20 cellular contexts compared by ENCODE assay signal in genomic region chr22:49232319-49233067, GRCh38.
DNase-seq lines count a peak whose midpoint lies in the region; ATAC-seq and TF ChIP-seq lines count a peak whose summit lies in the region.
"Had no signal": no experiment of that assay in that cellular context is flagged by ENCODE, and none has a peak within 500 bp of the region (broad histone marks: within the 10 kb centered on the region; RNA-seq: fewer than 3 reads in every experiment).

No MANE protein-coding gene starts in this region.

- H2AFZ ChIP-seq in H9 (ENCODE audit: low read length), result no peak overlapping the region
- H2AFZ ChIP-seq: GM23248 had no signal

- CTCF ChIA-PET in activated naive CD4-positive, alpha-beta T cell treated with anti-CD3 and anti-CD28 coated beads, Interleukin-2, amount 10 ng/mL, durations not matched to agents 7 days and 5 days (lab: Charles Lee), result no interaction called here

- no peaks in the 10 kb centered on the region for H3K23me2 ChIP-seq in H9 (ENCODE audit: insufficient read length, low read depth, low read length, poor library complexity, severe bottlenecking)

- no peak overlapping the region for H3K4me3 ChIP-seq in suprapubic skin
- H3K4me3 ChIP-seq: GM23248, Peyer's patch had no signal

- TF ChIP-seq CTCF in H9 (conservative IDR thresholded peaks at IDR 0.05) (no peak), suprapubic skin (IDR thresholded peaks at IDR 0.05) (no peak)

- H3K9me3 ChIP-seq in H9 (ENCODE audit: control insufficient read depth, low read depth, low read length) (no peaks in the 10 kb centered on the region), suprapubic skin (no peaks in the 10 kb centered on the region)
- H3K9me3 ChIP-seq: Caco-2, Peyer's patch had no signal

- no peaks in the 10 kb centered on the region for H3K79me1 ChIP-seq in H9 (ENCODE audit: insufficient read depth, low read depth, low read length, poor library complexity, severe bottlenecking)

- H2AK5ac ChIP-seq in H9 (ENCODE audit: insufficient read length, low read length), result no peak overlapping the region

- TF ChIP-seq POLR2A in suprapubic skin (IDR thresholded peaks at IDR 0.05), result no peak

- WGBS in H9 (ENCODE audit: extremely low coverage, insufficient read length, low lambda C conversion rate), result no CpG with 5 or more reads among the region's 23 CpGs
- 73% methylated on average over 21 of the region's 23 CpGs for WGBS in suprapubic skin

- H4K8ac ChIP-seq in H9 (replicated peaks; ENCODE audit: insufficient read length, low read depth, low read length), result no peak overlapping the region

- no peaks in the 10 kb centered on the region for H3K27me3 ChIP-seq in H9 (ENCODE audit: insufficient read depth, low read length)
- H3K27me3 ChIP-seq in suprapubic skin, result peaks cover 19% of the 10 kb centered on the region
- H3K27me3 ChIP-seq: Peyer's patch had no signal

- no peak overlapping the region for H2BK5ac ChIP-seq in H9 (ENCODE audit: insufficient read length, low read length)

- H3K14ac ChIP-seq in H9 (ENCODE audit: insufficient read depth, low read length), result no peak overlapping the region

- H3K4me3 Mint-ChIP-seq in activated naive CD4-positive, alpha-beta T cell treated with anti-CD3 and anti-CD28 coated beads, Interleukin-2, amount 10 ng/mL, durations not matched to agents 7 days and 5 days, result no peak overlapping the region
- H3K4me3 Mint-ChIP-seq in H9, result no peak overlapping the region
- H3K4me3 Mint-ChIP-seq: CD4-positive, alpha-beta T cell had no signal

- no peaks in the 10 kb centered on the region for H4K20me1 ChIP-seq in H9 (ENCODE audit: control insufficient read depth, insufficient read depth, insufficient read length)

- H3K4me1 ChIP-seq in H9 (ENCODE audit: insufficient read depth, low read length) (no peaks in the 10 kb centered on the region; the same call in 1 of the 2 replicates), suprapubic skin (no peaks in the 10 kb centered on the region)
- H3K4me1 ChIP-seq: Caco-2, Peyer's patch had no signal

- H3K4me2 ChIP-seq in H9 (ENCODE audit: insufficient read depth, insufficient read length, low read length), result no peak overlapping the region

- no peaks in the 10 kb centered on the region for H3K4me1 Mint-ChIP-seq in activated naive CD4-positive, alpha-beta T cell treated with anti-CD3 and anti-CD28 coated beads, Interleukin-2, amount 10 ng/mL, durations not matched to agents 7 days and 5 days
- H3K4me1 Mint-ChIP-seq in H9, result peaks cover 12 to 15% of the 10 kb centered on the region in 2 experiments

- no peak overlapping the region for H2BK20ac ChIP-seq in H9 (ENCODE audit: low read depth, low read length, poor library complexity, severe bottlenecking)

- H3K27ac Mint-ChIP-seq in activated naive CD4-positive, alpha-beta T cell treated with anti-CD3 and anti-CD28 coated beads, Interleukin-2, amount 10 ng/mL, durations not matched to agents 7 days and 5 days, result no peak overlapping the region
- no peak overlapping the region for H3K27ac Mint-ChIP-seq in H9
- H3K27ac Mint-ChIP-seq: CD4-positive, alpha-beta T cell had no signal

- no peak overlapping the region for H4K5ac ChIP-seq in H9 (ENCODE audit: insufficient read length, low read depth, low read length)

- H3K36me3 Mint-ChIP-seq in activated naive CD4-positive, alpha-beta T cell treated with anti-CD3 and anti-CD28 coated beads, Interleukin-2, amount 10 ng/mL, durations not matched to agents 7 days and 5 days, result no peaks in the 10 kb centered on the region
- H3K36me3 Mint-ChIP-seq in H9 (ENCODE audit: insufficient read depth in 1 of 3, low read depth in 3 of 3), result no peaks in the 10 kb centered on the region

- no peaks in the 10 kb centered on the region for H3K27me3 Mint-ChIP-seq in activated naive CD4-positive, alpha-beta T cell treated with anti-CD3 and anti-CD28 coated beads, Interleukin-2, amount 10 ng/mL, durations not matched to agents 7 days and 5 days
- peaks cover 3% of the 10 kb centered on the region for H3K27me3 Mint-ChIP-seq in H9 (ENCODE audit: low read depth)
- H3K27me3 Mint-ChIP-seq: CD4-positive, alpha-beta T cell had no signal

- no peaks in the 10 kb centered on the region for H3K36me3 ChIP-seq in suprapubic skin
- H3K36me3 ChIP-seq: Peyer's patch had no signal

- no peak overlapping the region for H2BK12ac ChIP-seq in H9 (ENCODE audit: insufficient read length, low read depth, low read length)

- H3K4ac ChIP-seq in H9 (ENCODE audit: low read depth, low read length), result no peak overlapping the region

- H4K91ac ChIP-seq in H9 (ENCODE audit: insufficient read length, low read depth, low read length), result no peak overlapping the region

- H3K79me2 ChIP-seq in H9 (ENCODE audit: insufficient read depth, low read length), result no peaks in the 10 kb centered on the region

- no peak overlapping the region for H3K18ac ChIP-seq in H9 (ENCODE audit: insufficient read length, low read depth, low read length)

- no peak for ATAC-seq in HG02571 (IDR thresholded peaks at IDR 0.05; ENCODE audit: unreplicated experiment)
- ATAC-seq: HCT116 had no signal

- no peak overlapping the region for H2BK15ac ChIP-seq in H9 (ENCODE audit: low read depth, low read length)

- no peaks in the 10 kb centered on the region for H3K9me3 Mint-ChIP-seq in activated naive CD4-positive, alpha-beta T cell treated with anti-CD3 and anti-CD28 coated beads, Interleukin-2, amount 10 ng/mL, durations not matched to agents 7 days and 5 days
- H3K9me3 Mint-ChIP-seq in H9, result peaks cover 0 to 2% of the 10 kb centered on the region in 2 experiments; a peak in 2 of 5 replicates
- H3K9me3 Mint-ChIP-seq: CD4-positive, alpha-beta T cell had no signal

- no peak for TF ChIP-seq EP300 in suprapubic skin (IDR thresholded peaks at IDR 0.05)

- H3K9ac ChIP-seq in H9 (ENCODE audit: extremely low read depth, insufficient read length, low read length), result no peak overlapping the region
- H3K9ac ChIP-seq: GM23248 had no signal

- DNase-seq in activated naive CD4-positive, alpha-beta T cell treated with anti-CD3 and anti-CD28 coated beads, Interleukin-2, amount 10 ng/mL, durations not matched to agents 7 days and 5 days, result peak; percentile 17
- no peak for DNase-seq in activated naive CD4-positive, alpha-beta T cell treated with anti-CD3 and anti-CD28 coated beads, Interleukin-2, amount 50 U/mL, for 16 hours
- DNase-seq in H9 (peak; percentile 21), mesenteric fat pad (ENCODE audit: low spot score) (peak; percentile 72), suprapubic skin (ENCODE audit: low spot score in 2 of 2) (peak; percentile 43 to 69), NCI-H748 (lab: John Stamatoyannopoulos, UW; ENCODE audit: unreplicated experiment) (no peak)
- DNase-seq: Caco-2; CD4-positive, alpha-beta T cell; DMS153; GDM1; GM23248; MM.1S; NCI-H1092; NCI-H1436 treated with DMSO at 0.1 percent for 48 hours; NCI-H2029; NCI-H2171; NCI-H526 treated with DMSO at 0.1 percent for 48 hours; Peyer's patch had no signal

- no peak overlapping the region for H2BK120ac ChIP-seq in H9 (ENCODE audit: low read depth, low read length, poor library complexity, severe bottlenecking)

- no peak overlapping the region for H3T11ph ChIP-seq in H9 (ENCODE audit: low read length)

- no peak overlapping the region for H3K56ac ChIP-seq in H9 (ENCODE audit: insufficient read length, low read depth, low read length)

- H3K27ac ChIP-seq in H9 (ENCODE audit: insufficient read length, low read depth, low read length) (no peak overlapping the region), suprapubic skin (no peak overlapping the region)
- H3K27ac ChIP-seq: GM23248, Peyer's patch had no signal

- H3K23ac ChIP-seq in H9 (ENCODE audit: insufficient read length, low read depth, low read length), result no peak overlapping the region

Comparison
In these comparisons a context has a peak if more than half of its experiments do, and no peak if none do; other contexts are left out.
1. DNase-seq: peak in activated naive CD4-positive, alpha-beta T cell treated with anti-CD3 and anti-CD28 coated beads, Interleukin-2, amount 10 ng/mL, durations not matched to agents 7 days and 5 days (single experiment), H9 (single experiment), mesenteric fat pad (single experiment) and suprapubic skin (2 of 2); none in activated naive CD4-positive, alpha-beta T cell treated with anti-CD3 and anti-CD28 coated beads, Interleukin-2, amount 50 U/mL, for 16 hours (single experiment) and NCI-H748 (single experiment).